ENCODE assay signal across 8 cellular contexts in genomic region chr14:80930836-80931389, GRCh38. TPM values are rescaled to one million over a fixed set of nuclear protein-coding genes. Genes with fewer than 3 reads are reported as not detected.
DNase-seq lines count a peak whose midpoint lies in the region; ATAC-seq, FAIRE-seq and TF ChIP-seq lines count a peak whose summit lies in the region.

No MANE protein-coding gene starts in this region.

- peaks cover 13 to 72% (median 40%) of the 10 kb centered on the region in 4 donors for H3K4me1 Mint-ChIP-seq in CD4-positive, CD25-positive, alpha-beta regulatory T cell
- peaks cover 51% of the 10 kb centered on the region for H3K4me1 Mint-ChIP-seq in stimulated activated effector memory CD8-positive, alpha-beta T cell treated with anti-CD3 and anti-CD28 coated beads, Interleukin-12 subunit alpha, Interleukin-12 subunit beta, amount 100 ng/mL, for 72 hours

- peaks cover 46% of the 10 kb centered on the region for H3K4me1 ChIP-seq in CD4-positive, CD25-positive, alpha-beta regulatory T cell (ENCODE audit: control insufficient read depth, insufficient read depth, low read length, poor library complexity, severe bottlenecking)
- H3K4me1 ChIP-seq in kidney (ENCODE audit: control insufficient read depth in 1 of 2, insufficient read depth in 1 of 2, low read depth in 1 of 2, low read length in 2 of 2) = no peaks in the 10 kb centered on the region

- peaks cover 27% of the 10 kb centered on the region for H3K36me3 Mint-ChIP-seq in CD4-positive, CD25-positive, alpha-beta regulatory T cell
- peaks cover under 1% of the 10 kb centered on the region for H3K36me3 Mint-ChIP-seq in stimulated activated effector memory CD8-positive, alpha-beta T cell treated with anti-CD3 and anti-CD28 coated beads, Interleukin-12 subunit alpha, Interleukin-12 subunit beta, amount 100 ng/mL, for 72 hours

- no peaks in the 10 kb centered on the region for H3K27me3 Mint-ChIP-seq in CD4-positive, CD25-positive, alpha-beta regulatory T cell

- H3K9me3 ChIP-seq in CD4-positive, CD25-positive, alpha-beta regulatory T cell (ENCODE audit: control insufficient read depth in 2 of 2, low read length in 2 of 2) = no peaks in the 10 kb centered on the region
- no peaks in the 10 kb centered on the region for H3K9me3 ChIP-seq in kidney (ENCODE audit: control insufficient read depth in 1 of 2, low read length in 2 of 2)

- peak overlapping the region; percentile 90 to 97 (median 95) for H3K27ac Mint-ChIP-seq in CD4-positive, CD25-positive, alpha-beta regulatory T cell
- peak overlapping the region; percentile 53 for H3K27ac Mint-ChIP-seq in stimulated activated effector memory CD8-positive, alpha-beta T cell treated with anti-CD3 and anti-CD28 coated beads, Interleukin-12 subunit alpha, Interleukin-12 subunit beta, amount 100 ng/mL, for 72 hours

- H3K9me3 Mint-ChIP-seq in CD4-positive, CD25-positive, alpha-beta regulatory T cell = no peaks in the 10 kb centered on the region
- no peaks in the 10 kb centered on the region for H3K9me3 Mint-ChIP-seq in stimulated activated effector memory CD8-positive, alpha-beta T cell treated with anti-CD3 and anti-CD28 coated beads, Interleukin-12 subunit alpha, Interleukin-12 subunit beta, amount 100 ng/mL, for 72 hours

- intact Hi-C loops in kidney (cut with DNase I) = no loop called here

- no peak for TF ChIP-seq CTCF in kidney (IDR thresholded peaks at IDR 0.05; ENCODE audit: borderline replicate concordance, extremely low read depth, insufficient read depth)

- peak overlapping the region; percentile 83 for H3K27ac ChIP-seq in CD4-positive, CD25-positive, alpha-beta regulatory T cell (ENCODE audit: insufficient read depth, low read length, poor library complexity, severe bottlenecking)
- H3K27ac ChIP-seq in kidney (ENCODE audit: low read depth in 2 of 2, low read length in 2 of 2) = no peak overlapping the region

- no peak overlapping the region for H3K9ac ChIP-seq in kidney (ENCODE audit: low read length in 2 of 2)

- H3K4me3 Mint-ChIP-seq in CD4-positive, CD25-positive, alpha-beta regulatory T cell = peak overlapping the region; percentile 34 to 74 (median 56)
- H3K4me3 Mint-ChIP-seq in stimulated activated effector memory CD8-positive, alpha-beta T cell treated with anti-CD3 and anti-CD28 coated beads, Interleukin-12 subunit alpha, Interleukin-12 subunit beta, amount 100 ng/mL, for 72 hours = peak overlapping the region; percentile 41

- DNase-seq in CD4-positive, CD25-positive, alpha-beta regulatory T cell = peak; percentile 47 to 93 (median 87)
- peak; percentile 19 for DNase-seq in GM19240 (ENCODE audit: insufficient read length, low spot score)
- peak; percentile 65 for DNase-seq in dermis blood vessel endothelial cell
- DNase-seq in stimulated activated effector memory CD8-positive, alpha-beta T cell treated with anti-CD3 and anti-CD28 coated beads, Interleukin-12 subunit alpha, Interleukin-12 subunit beta, amount 100 ng/mL, for 72 hours (ENCODE audit: low spot score in 2 of 2) = peak; percentile 11 to 69
- DNase-seq in kidney = no peak
- DNase-seq in middle frontal gyrus (ENCODE audit: extremely low spot score, low spot score) = no peak

- no peaks in the 10 kb centered on the region for H3K27me3 ChIP-seq in CD4-positive, CD25-positive, alpha-beta regulatory T cell (ENCODE audit: control insufficient read depth, insufficient read depth, low read length)

- peak; percentile 92 to 95 for ATAC-seq in CD4-positive, CD25-positive, alpha-beta regulatory T cell (ENCODE audit: low read depth in 2 of 2)
- ATAC-seq in HG03196 (IDR thresholded peaks at IDR 0.05; ENCODE audit: unreplicated experiment) (peak; percentile 99), SK-N-SH treated with all-trans-retinoic acid at 6 μM for 48 hours (peak; percentile 76)
- peak; percentile 99 for ATAC-seq in stimulated activated effector memory CD8-positive, alpha-beta T cell treated with anti-CD3 and anti-CD28 coated beads, Interleukin-12 subunit alpha, Interleukin-12 subunit beta, amount 100 ng/mL, for 72 hours

- FAIRE-seq in kidney (lab: Jason Lieb, UNC) = no peak

- no peaks in the 10 kb centered on the region for H3K36me3 ChIP-seq in CD4-positive, CD25-positive, alpha-beta regulatory T cell (ENCODE audit: control insufficient read depth, insufficient read depth, low read length)
- H3K36me3 ChIP-seq in kidney (ENCODE audit: control insufficient read depth in 1 of 2, insufficient read depth in 2 of 2, low read length in 2 of 2) = no peaks in the 10 kb centered on the region

- H3K4me3 ChIP-seq in CD4-positive, CD25-positive, alpha-beta regulatory T cell (ENCODE audit: low read depth, low read length) = peak overlapping the region; percentile 68
- no peak overlapping the region for H3K4me3 ChIP-seq in kidney (ENCODE audit: low read length in 2 of 2)

TF ChIP-seq in SK-N-SH treated with all-trans-retinoic acid at 6 μM for 48 hours, 23 proteins besides CTCF, POLR2A, EP300 and RAD21 (continues in another document):
- TF ChIP-seq ZNF70 (CRISPR knock-in tag; IDR thresholded peaks at IDR 0.05) (no peak), PPARA (CRISPR knock-in tag; IDR thresholded peaks at IDR 0.05; ENCODE audit: borderline replicate concordance) (no peak), PATZ1 (CRISPR knock-in tag; IDR thresholded peaks at IDR 0.05; ENCODE audit: borderline replicate concordance) (no peak), CSRNP3 (CRISPR knock-in tag; IDR thresholded peaks at IDR 0.05) (no peak), CREB5 (CRISPR knock-in tag; IDR thresholded peaks at IDR 0.05; ENCODE audit: low read depth) (no peak), OSR1 (CRISPR knock-in tag; IDR thresholded peaks at IDR 0.05) (no peak), ZC3H10 (CRISPR knock-in tag; IDR thresholded peaks at IDR 0.05) (no peak), CSDC2 (CRISPR knock-in tag; IDR thresholded peaks at IDR 0.05) (no peak), GLIS3 (CRISPR knock-in tag; IDR thresholded peaks at IDR 0.05) (no peak), ARNTL (CRISPR knock-in tag; IDR thresholded peaks at IDR 0.05; ENCODE audit: borderline replicate concordance, low read depth) (no peak), ESRRG (CRISPR knock-in tag; IDR thresholded peaks at IDR 0.05) (no peak)

RNA-seq across cellular contexts. Expression of gene CEP128, which starts 10.6 kb away (rescaled TPM):
- 82.8 TPM for total RNA-seq in CD4-positive, CD25-positive, alpha-beta regulatory T cell
- polyA plus RNA-seq in CD4-positive, CD25-positive, alpha-beta regulatory T cell = 10 to 100 TPM in 3 of 4 donors, 1 to 10 TPM in 1; 9.3 to 14.7 (median 10.5) TPM
- 4.4 and 6.8 TPM in 2 replicates for total RNA-seq in dermis blood vessel endothelial cell
- 9.0 TPM for total RNA-seq in kidney
- polyA plus RNA-seq in kidney (ENCODE audit: insufficient read depth, low read depth, low replicate concordance) = 0.43 TPM

RNA-seq across cellular contexts. Expression of gene TSHR, which starts 24.5 kb away (rescaled TPM):
- total RNA-seq in CD4-positive, CD25-positive, alpha-beta regulatory T cell = 19.3 TPM
- polyA plus RNA-seq in CD4-positive, CD25-positive, alpha-beta regulatory T cell = 10 to 100 TPM in 2 of 4 donors, 1 to 10 TPM in 2; 4.4 to 17.3 (median 11.8) TPM
- total RNA-seq in dermis blood vessel endothelial cell (not detected in 2 replicates), kidney (0.98 TPM)
- polyA plus RNA-seq in kidney (ENCODE audit: insufficient read depth, low read depth, low replicate concordance) = not detected

Comparison
In these comparisons a context has a peak if more than half of its experiments do, and no peak if none do; other contexts are left out.
1. DNase-seq: peak in CD4-positive, CD25-positive, alpha-beta regulatory T cell (3 of 3), GM19240 (single experiment), dermis blood vessel endothelial cell (single experiment) and stimulated activated effector memory CD8-positive, alpha-beta T cell treated with anti-CD3 and anti-CD28 coated beads, Interleukin-12 subunit alpha, Interleukin-12 subunit beta, amount 100 ng/mL, for 72 hours (2 of 2); none in kidney (single experiment) and middle frontal gyrus (single experiment).
2. RNA of gene TSHR, which starts 24.5 kb away (total RNA-seq): 19.3 TPM in CD4-positive, CD25-positive, alpha-beta regulatory T cell (single experiment); 0.98 TPM in kidney (single experiment) and not detected in dermis blood vessel endothelial cell; every median in the first group is over 10 times any median in the second.
3. Peak in every context shown above with its lines, with median percentiles within 50 percentile points of each other: ATAC-seq.